9 cellular contexts compared by ENCODE assay signal in genomic region chr11:57787920-57788716, GRCh38. TPM values are rescaled to one million over a fixed set of nuclear protein-coding genes. Genes with fewer than 3 reads are reported as not detected.
A peak's percentile ranks its signal among the peaks of the same experiment; 100 is the strongest.
DNase-seq lines count a peak whose midpoint lies in the region; ATAC-seq, FAIRE-seq and TF ChIP-seq lines count a peak whose summit lies in the region.
"Had no signal": no experiment of that assay in that cellular context is flagged by ENCODE, and none has a peak within 500 bp of the region (broad histone marks: within the 10 kb centered on the region; RNA-seq: fewer than 3 reads in every experiment).

No MANE protein-coding gene starts in this region.

- no CpG with 5 or more reads among the region's 6 CpGs for WGBS in H9 (ENCODE audit: extremely low coverage, insufficient read length, low lambda C conversion rate)

- H4K5ac ChIP-seq in H9 (ENCODE audit: insufficient read length, low read depth, low read length): no peak overlapping the region

- no peaks in the 10 kb centered on the region for H3K27me3 Mint-ChIP-seq in H9 (ENCODE audit: low read depth)

- H3K14ac ChIP-seq in H9 (ENCODE audit: insufficient read depth, low read length): no peak overlapping the region

- no peaks in the 10 kb centered on the region for H3K9me3 Mint-ChIP-seq in H9
- H3K9me3 Mint-ChIP-seq: CD8-positive, alpha-beta T cell had no signal

- no peak overlapping the region for H3K56ac ChIP-seq in H9 (ENCODE audit: insufficient read length, low read depth, low read length)

- no peak overlapping the region for H2BK12ac ChIP-seq in H9 (ENCODE audit: insufficient read length, low read depth, low read length)

- peaks cover 8% of the 10 kb centered on the region; the same call in 1 of the 2 replicates for H3K36me3 ChIP-seq in SK-N-MC (ENCODE audit: insufficient read depth, low read length)
- H3K36me3 ChIP-seq in kidney (ENCODE audit: control insufficient read depth in 1 of 2, insufficient read depth in 2 of 2, low read length in 2 of 2): peaks cover 7 to 11% of the 10 kb centered on the region in 2 donors

- no peak overlapping the region for H3K4me3 ChIP-seq in SK-N-MC
- no peak overlapping the region for H3K4me3 ChIP-seq in kidney (ENCODE audit: low read length in 2 of 2)

- H3K4me3 Mint-ChIP-seq in H9: peak overlapping the region in 1 of 2 experiments; percentile 2; a peak in 2 of 5 replicates
- H3K4me3 Mint-ChIP-seq: CD8-positive, alpha-beta T cell had no signal

- peaks cover 9 to 30% (median 27%) of the 10 kb centered on the region in 3 experiments for H3K36me3 Mint-ChIP-seq in H9 (ENCODE audit: insufficient read depth in 1 of 3, low read depth in 3 of 3)
- H3K36me3 Mint-ChIP-seq: CD8-positive, alpha-beta T cell had no signal

- H3K9me3 ChIP-seq in H9 (ENCODE audit: control insufficient read depth, low read depth, low read length): no peaks in the 10 kb centered on the region
- H3K9me3 ChIP-seq in SK-N-MC (ENCODE audit: low read depth, low read length): no peaks in the 10 kb centered on the region
- no peaks in the 10 kb centered on the region for H3K9me3 ChIP-seq in kidney (ENCODE audit: control insufficient read depth in 1 of 2, low read length in 2 of 2)

- H3K4ac ChIP-seq in H9 (ENCODE audit: low read depth, low read length): no peak overlapping the region

- no peak overlapping the region for H2BK120ac ChIP-seq in H9 (ENCODE audit: low read depth, low read length, poor library complexity, severe bottlenecking)

- H4K20me1 ChIP-seq in H9 (ENCODE audit: control insufficient read depth, insufficient read depth, insufficient read length): no peaks in the 10 kb centered on the region

- no peaks in the 10 kb centered on the region for H3K27me3 ChIP-seq in H9 (ENCODE audit: insufficient read depth, low read length)

- no peak overlapping the region for H2AK5ac ChIP-seq in H9 (ENCODE audit: insufficient read length, low read length)

- intact Hi-C loops in kidney (cut with DNase I): no loop called here

- peak overlapping the region; percentile 40 for H3K27ac ChIP-seq in H9 (ENCODE audit: insufficient read length, low read depth, low read length)
- H3K27ac ChIP-seq in SK-N-MC: peak overlapping the region; percentile 68; the same call in 1 of the 2 replicates
- peak overlapping the region; percentile 58 to 74 for H3K27ac ChIP-seq in kidney (ENCODE audit: low read depth in 2 of 2, low read length in 2 of 2)

- peak overlapping the region; percentile 81 for H3K18ac ChIP-seq in H9 (ENCODE audit: insufficient read length, low read depth, low read length)

- H2BK20ac ChIP-seq in H9 (ENCODE audit: low read depth, low read length, poor library complexity, severe bottlenecking): no peak overlapping the region

- no peak overlapping the region for H2BK5ac ChIP-seq in H9 (ENCODE audit: insufficient read length, low read length)

- H3K79me1 ChIP-seq in H9 (ENCODE audit: insufficient read depth, low read depth, low read length, poor library complexity, severe bottlenecking): peaks cover 14% of the 10 kb centered on the region

- peak overlapping the region; percentile 90 for H3T11ph ChIP-seq in H9 (ENCODE audit: low read length)

- H3K4me1 ChIP-seq in H9 (ENCODE audit: insufficient read depth, low read length) (peaks cover 9% of the 10 kb centered on the region; the same call in 1 of the 2 replicates), kidney (ENCODE audit: control insufficient read depth in 1 of 2, insufficient read depth in 1 of 2, low read depth in 1 of 2, low read length in 2 of 2) (peaks cover 39 to 46% of the 10 kb centered on the region in 2 donors)

- H2AFZ ChIP-seq in H9 (ENCODE audit: low read length): no peak overlapping the region

- peak overlapping the region; percentile 28 for H3K4me2 ChIP-seq in H9 (ENCODE audit: insufficient read depth, insufficient read length, low read length)

- H4K8ac ChIP-seq in H9 (replicated peaks; ENCODE audit: insufficient read length, low read depth, low read length): no peak overlapping the region

- H3K4me1 Mint-ChIP-seq in H9: peaks cover 37 to 42% of the 10 kb centered on the region in 2 experiments

- H3K9ac ChIP-seq in H9 (ENCODE audit: extremely low read depth, insufficient read length, low read length) (no peak overlapping the region), SK-N-MC (ENCODE audit: insufficient read length) (no peak overlapping the region), kidney (ENCODE audit: low read length in 2 of 2) (no peak overlapping the region)

- no peak overlapping the region for H3K23ac ChIP-seq in H9 (ENCODE audit: insufficient read length, low read depth, low read length)

- peaks cover 35% of the 10 kb centered on the region; the same call in 1 of the 2 replicates for H3K79me2 ChIP-seq in H9 (ENCODE audit: insufficient read depth, low read length)

- TF ChIP-seq CTCF in H9 (conservative IDR thresholded peaks at IDR 0.05): no peak
- no peak for TF ChIP-seq CTCF in kidney (IDR thresholded peaks at IDR 0.05; ENCODE audit: borderline replicate concordance, extremely low read depth, insufficient read depth)

- H3K27ac Mint-ChIP-seq in H9: peak overlapping the region; percentile 76 to 91 (median 86); a peak in 6 of 7 replicates
- H3K27ac Mint-ChIP-seq: CD8-positive, alpha-beta T cell had no signal

- ATAC-seq in HG02973 (IDR thresholded peaks at IDR 0.05; ENCODE audit: unreplicated experiment): no peak
- ATAC-seq: CD8-positive, alpha-beta T cell had no signal

- no peak overlapping the region for H4K91ac ChIP-seq in H9 (ENCODE audit: insufficient read length, low read depth, low read length)

- no peak for FAIRE-seq in kidney (lab: Jason Lieb, UNC)

- peak; percentile 27 for DNase-seq in AG20443 (ENCODE audit: low spot score)
- peak; percentile 43 for DNase-seq in H9
- no peak for DNase-seq in SK-N-MC (ENCODE audit: low read depth, low spot score)
- DNase-seq in kidney: no peak
- DNase-seq in NK-92 (lab: John Stamatoyannopoulos, UW; ENCODE audit: unreplicated experiment): no peak
- DNase-seq in AG08395 (ENCODE audit: low spot score): no peak
- no peak for DNase-seq in NCI-H1694 (lab: John Stamatoyannopoulos, UW)
- DNase-seq: CD8-positive, alpha-beta T cell had no signal

- H3K23me2 ChIP-seq in H9 (ENCODE audit: insufficient read length, low read depth, low read length, poor library complexity, severe bottlenecking): no peaks in the 10 kb centered on the region

- H2BK15ac ChIP-seq in H9 (ENCODE audit: low read depth, low read length): no peak overlapping the region

RNA-seq across cellular contexts. Expression of gene CTNND1, which starts 26.5 kb away (rescaled TPM):
- total RNA-seq in H9 (2021) (164 and 166 TPM in 2 replicates), kidney (272 TPM)
- 52.7 TPM for polyA plus RNA-seq in kidney (ENCODE audit: insufficient read depth, low read depth, low replicate concordance)

RNA-seq across cellular contexts. Expression of gene BTBD18, which starts 36.5 kb away (rescaled TPM):
- total RNA-seq in H9 (2021): not detected in 2 replicates
- total RNA-seq in kidney: not detected
- not detected for polyA plus RNA-seq in kidney (ENCODE audit: insufficient read depth, low read depth, low replicate concordance)
- total RNA-seq: CD8-positive, alpha-beta T cell had no signal

RNA-seq across cellular contexts. Expression of gene SELENOH, which starts 46.8 kb away (rescaled TPM):
- total RNA-seq in H9 (2021): 251 and 271 TPM in 2 replicates
- 115 TPM for total RNA-seq in kidney
- 159 TPM for polyA plus RNA-seq in kidney (ENCODE audit: insufficient read depth, low read depth, low replicate concordance)

Comparison
In these comparisons a context has a peak if more than half of its experiments do, and no peak if none do; other contexts are left out.
1. DNase-seq: peak in AG20443 (single experiment) and H9 (single experiment); none in SK-N-MC (single experiment), kidney (single experiment), NK-92 (single experiment), AG08395 (single experiment) and NCI-H1694 (single experiment).
2. Peak in every context shown above with its lines, with median percentiles within 50 percentile points of each other: H3K27ac ChIP-seq.